ENCODE assay signal across 28 cellular contexts in genomic region chr12:39072658-39073057, GRCh38.
"Had no signal": no experiment of that assay in that cellular context is flagged by ENCODE, and none has a peak within 500 bp of the region (broad histone marks: within the 10 kb centered on the region; RNA-seq: fewer than 3 reads in every experiment).

No MANE protein-coding gene starts in this region.

- H3K27me3 ChIP-seq: neural progenitor cell, ovary, spleen, suprapubic skin, testis, tibial artery, transverse colon, upper lobe of right lung, uterus had no signal

- DNase-seq: natural killer cell; occipital lobe; ovary; posterior cingulate gyrus; psoas muscle; right cardiac atrium; spleen; stimulated activated CD4-positive, alpha-beta T cell treated with anti-CD3 and anti-CD28 coated beads, Interleukin-12 subunit alpha, Interleukin-12 subunit beta, amount 100 ng/mL, for 4 hours; stimulated activated CD4-positive, alpha-beta T cell treated with anti-CD3 and anti-CD28 coated beads, Interleukin-1b, Interleukin-23, amount 100 ng/mL, for 48 hours; stimulated activated CD4-positive, alpha-beta T cell treated with anti-CD3 and anti-CD28 coated beads, Interleukin-4, amount 100 ng/mL, for 1 hour; stimulated activated CD4-positive, alpha-beta T cell treated with anti-CD3 and anti-CD28 coated beads, Interleukin-4, amount 100 ng/mL, for 4 hours; stimulated activated CD8-positive, alpha-beta memory T cell treated with anti-CD3 and anti-CD28 coated beads, Interleukin-4, amount 100 ng/mL, for 48 hours; stimulated activated naive CD4-positive, alpha-beta T cell; stimulated activated naive CD8-positive, alpha-beta T cell treated with anti-CD3 and anti-CD28 coated beads, Interleukin-15, amount 100 ng/mL, for 72 hours; stimulated activated naive CD8-positive, alpha-beta T cell treated with anti-CD3 and anti-CD28 coated beads, Interleukin-15, Interleukin-2, amounts not matched to agents 100 U/mL and 50 U/mL, for 24 hours; substantia nigra; testis; tibial artery; transverse colon; upper lobe of right lung; uterus had no signal

- H3K9ac ChIP-seq: neural progenitor cell, parathyroid adenoma had no signal

- H3K4me1 ChIP-seq: neural progenitor cell, parathyroid adenoma, psoas muscle, spleen, suprapubic skin, testis, tibial artery, transverse colon, upper lobe of right lung, uterus had no signal

- H3K4me2 ChIP-seq: neural progenitor cell, smooth muscle cell had no signal

- H3K9me3 ChIP-seq: ovary, psoas muscle, spleen, suprapubic skin, testis, tibial artery, transverse colon, upper lobe of right lung, uterus had no signal

- H3K36me3 ChIP-seq: neural progenitor cell, ovary, spleen, suprapubic skin, tibial artery, transverse colon, upper lobe of right lung, uterus had no signal

- H3K27ac ChIP-seq: neural progenitor cell, ovary, parathyroid adenoma, psoas muscle, skin epidermis, spleen, suprapubic skin, testis, tibial artery, transverse colon, upper lobe of right lung, uterus had no signal

- H3K4me3 ChIP-seq: neural progenitor cell, ovary, psoas muscle, skin epidermis, smooth muscle cell, spleen, suprapubic skin, testis, tibial artery, transverse colon, upper lobe of right lung, uterus had no signal

- ATAC-seq: natural killer cell; psoas muscle; right cardiac atrium; sciatic nerve; stimulated activated memory B cell treated with anti-CD40 and anti-IgM and Interleukin-4, amounts not matched to agents 10 μg/mL and 1 μg/mL and 100 μg/mL, for 72 hours; stimulated activated naive CD8-positive, alpha-beta T cell treated with anti-CD3 and anti-CD28 coated beads, Interleukin-15, amount 100 ng/mL, for 72 hours; stimulated activated naive CD8-positive, alpha-beta T cell treated with anti-CD3 and anti-CD28 coated beads, Interleukin-15, Interleukin-2, amounts not matched to agents 100 U/mL and 50 U/mL, for 24 hours; upper lobe of right lung had no signal

- H2AFZ ChIP-seq: neural progenitor cell, parathyroid adenoma had no signal

- H3K79me2 ChIP-seq: parathyroid adenoma had no signal
